8 cellular contexts compared by ENCODE assay signal in genomic region chr17:17476865-17477467, GRCh38. TPM values are rescaled to one million over a fixed set of nuclear protein-coding genes. Genes with fewer than 3 reads are reported as not detected.
A peak's percentile ranks its signal among the peaks of the same experiment; 100 is the strongest.
DNase-seq lines count a peak whose midpoint lies in the region; ATAC-seq and TF ChIP-seq lines count a peak whose summit lies in the region.

Gene MED9 (plus strand): TSS chr17:17477000. CDS start chr17:17477042, 42 bp downstream.

- H3K9me3 Mint-ChIP-seq in immature natural killer cell, result no peaks in the 10 kb centered on the region

- H3K27me3 ChIP-seq in smooth muscle cell (ENCODE audit: low read depth), result no peaks in the 10 kb centered on the region

- no peaks in the 10 kb centered on the region for H3F3A ChIP-seq in smooth muscle cell (ENCODE audit: low read depth)

- H3K36me3 Mint-ChIP-seq in immature natural killer cell, result no peaks in the 10 kb centered on the region

- no peaks in the 10 kb centered on the region for H3K36me3 ChIP-seq in smooth muscle cell (ENCODE audit: low read depth)

- H3K4me3 Mint-ChIP-seq in immature natural killer cell, result peak within 1 kb of the TSS; percentile 90 to 92 (median 92)

- H3K4me1 Mint-ChIP-seq in immature natural killer cell, result peaks cover 40 to 59% of the 10 kb centered on the region in 2 donors

- DNase-seq in NCI-H2227 treated with DMSO at 0.1 percent for 48 hours (lab: John Stamatoyannopoulos, UW) (peak; percentile 81), cardiac fibroblast (ENCODE audit: low read depth in 2 of 2) (peak; percentile 91), immature natural killer cell (peak; percentile 93), smooth muscle cell (lab: John Stamatoyannopoulos, UW; ENCODE audit: unreplicated experiment) (peak; percentile 73)
- DNase-seq in activated CD4-positive, CD25-positive, alpha-beta regulatory T cell (lab: John Stamatoyannopoulos, UW), result peak; percentile 90

- H3K4me2 ChIP-seq in smooth muscle cell, result peak within 1 kb of the TSS; percentile 95

- H4K20me1 ChIP-seq in smooth muscle cell (ENCODE audit: low read depth), result peaks cover 18% of the 10 kb centered on the region

- H3K4me3 ChIP-seq in cardiac fibroblast (replicated peaks in 1 of 2; ENCODE audit: low read depth in 2 of 2, low read length in 2 of 2) (peak within 1 kb of the TSS; percentile 89 to 98), smooth muscle cell (peak within 1 kb of the TSS; percentile 90)

- peak within 1 kb of the TSS; percentile 97 for H2AFZ ChIP-seq in smooth muscle cell (ENCODE audit: low read depth)

- TF ChIP-seq CTCF in cardiac fibroblast (IDR thresholded peaks at IDR 0.05; ENCODE audit: low read depth, low read length), result no peak
- no peak for TF ChIP-seq CTCF in smooth muscle cell (IDR thresholded peaks at IDR 0.05; ENCODE audit: borderline replicate concordance, insufficient read depth, poor library complexity, severe bottlenecking)

- H3K27ac Mint-ChIP-seq in immature natural killer cell, result peak within 1 kb of the TSS; percentile 91 to 97 (median 94)

- peaks cover 50% of the 10 kb centered on the region for H3K79me2 ChIP-seq in smooth muscle cell (ENCODE audit: low read depth)

- H3K9ac ChIP-seq in smooth muscle cell (ENCODE audit: low read depth), result peak within 1 kb of the TSS; percentile 94

- H3K9me3 ChIP-seq in smooth muscle cell (replicated peaks; ENCODE audit: low read depth), result no peaks in the 10 kb centered on the region

- peaks cover 11% of the 10 kb centered on the region for H3K4me1 ChIP-seq in smooth muscle cell (ENCODE audit: low read depth)

- WGBS in smooth muscle cell (ENCODE audit: low lambda C conversion rate), result 1% methylated on average over 33 of the region's 47 CpGs

- peak within 1 kb of the TSS; percentile 84 for H3K27ac ChIP-seq in smooth muscle cell (ENCODE audit: low read depth)

- H3K27me3 Mint-ChIP-seq in immature natural killer cell (ENCODE audit: low read depth in 3 of 3), result peaks cover 7 to 14% (median 12%) of the 10 kb centered on the region in 3 donors

- peak; percentile 76 for ATAC-seq in GM18517 (IDR thresholded peaks at IDR 0.05; ENCODE audit: unreplicated experiment)
- peak; percentile 71 for ATAC-seq in HG03095 (IDR thresholded peaks at IDR 0.05; ENCODE audit: unreplicated experiment)
- ATAC-seq in GM18858 (IDR thresholded peaks at IDR 0.05; ENCODE audit: unreplicated experiment), result no peak

RNA-seq across cellular contexts. Expression of gene MED9, which starts in this region (rescaled TPM):
- 10 to 100 TPM; 10.9 to 21.5 (median 14.0) TPM for polyA plus RNA-seq in immature natural killer cell
- total RNA-seq in smooth muscle cell, result 13.6 and 15.4 TPM in 2 replicates
- 8.4 and 9.6 TPM in 2 replicates for polyA plus RNA-seq in smooth muscle cell
